9 cellular contexts compared by ENCODE assay signal in the genomic region with DNA sequence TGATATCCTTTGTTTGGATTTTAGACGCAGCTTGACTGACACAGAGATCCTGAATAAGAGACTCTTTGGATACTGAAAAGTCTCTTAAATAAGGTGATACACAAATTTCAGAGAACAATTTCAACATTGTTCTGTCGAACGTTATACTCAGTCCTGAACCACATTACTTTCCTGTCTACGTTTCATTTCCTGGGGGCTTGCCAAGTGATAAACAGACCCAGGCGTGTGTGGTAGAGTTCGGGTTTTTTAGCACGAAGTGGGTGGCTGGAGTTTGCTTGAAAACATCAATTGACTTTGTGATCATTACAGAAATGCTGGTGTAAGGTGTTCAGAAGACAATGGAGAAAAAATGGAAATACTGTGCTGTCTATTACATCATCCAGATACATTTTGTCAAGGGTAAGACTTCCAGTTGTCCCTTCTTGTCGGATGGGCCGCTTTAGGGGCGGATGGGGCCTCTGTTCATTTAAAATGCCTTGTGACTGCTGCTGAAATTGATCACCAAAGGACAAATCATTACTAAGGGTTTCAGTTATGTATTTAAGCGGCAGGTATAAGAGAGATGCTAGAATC. TPM values are rescaled to one million over a fixed set of nuclear protein-coding genes. Genes with fewer than 3 reads are reported as not detected.
DNase-seq lines count a peak whose midpoint lies in the region; ATAC-seq, FAIRE-seq and TF ChIP-seq lines count a peak whose summit lies in the region.
"Had no signal": no experiment of that assay in that cellular context is flagged by ENCODE, and none has a peak within 500 bp of the region (broad histone marks: within the 10 kb centered on the region; RNA-seq: fewer than 3 reads in every experiment).

A gene with protein sequence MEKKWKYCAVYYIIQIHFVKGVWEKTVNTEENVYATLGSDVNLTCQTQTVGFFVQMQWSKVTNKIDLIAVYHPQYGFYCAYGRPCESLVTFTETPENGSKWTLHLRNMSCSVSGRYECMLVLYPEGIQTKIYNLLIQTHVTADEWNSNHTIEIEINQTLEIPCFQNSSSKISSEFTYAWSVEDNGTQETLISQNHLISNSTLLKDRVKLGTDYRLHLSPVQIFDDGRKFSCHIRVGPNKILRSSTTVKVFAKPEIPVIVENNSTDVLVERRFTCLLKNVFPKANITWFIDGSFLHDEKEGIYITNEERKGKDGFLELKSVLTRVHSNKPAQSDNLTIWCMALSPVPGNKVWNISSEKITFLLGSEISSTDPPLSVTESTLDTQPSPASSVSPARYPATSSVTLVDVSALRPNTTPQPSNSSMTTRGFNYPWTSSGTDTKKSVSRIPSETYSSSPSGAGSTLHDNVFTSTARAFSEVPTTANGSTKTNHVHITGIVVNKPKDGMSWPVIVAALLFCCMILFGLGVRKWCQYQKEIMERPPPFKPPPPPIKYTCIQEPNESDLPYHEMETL (plus strand): TSS at position 287 of the 573 bp plus-strand sequence. CDS start 52 bp downstream, at position 339.

- peak within 1 kb of the TSS in 7 of 8 donors; percentile 17 to 98 (median 93) for H3K4me3 Mint-ChIP-seq in CD4-positive, alpha-beta memory T cell

- peak; percentile 80 to 89 (median 84) for DNase-seq in CD4-positive, alpha-beta memory T cell
- DNase-seq in T-helper 2 cell (peak in 4 of 5 experiments; percentile 40 to 97 (median 60)), K562 (ENCODE audit: extremely low read depth in 1 of 4, low spot score in 3 of 4) (peak in 1 of 4 experiments; percentile 8), H7 (no peak), C1 segment of cervical spinal cord (lab: John Stamatoyannopoulos, UW) (no peak)
- peak; percentile 32 to 66 (median 57) for DNase-seq in stimulated activated CD4-positive, alpha-beta T cell treated with anti-CD3 and anti-CD28 coated beads, TNF-alpha, amount 100 ng/mL, for 24 hours (ENCODE audit: low read depth in 3 of 3)

- H3K9ac ChIP-seq in K562 (ENCODE audit: insufficient read depth in 1 of 2, low read depth in 2 of 2, low read length in 2 of 2) = no peak within 1 kb of the TSS; a peak in 1 of 4 replicates

- TF ChIP-seq POLR2A in K562 (conservative IDR thresholded peaks at IDR 0.05) = no peak

- no peaks in the 10 kb centered on the region for H3K79me2 ChIP-seq in K562 (ENCODE audit: control insufficient read depth, insufficient read depth, low read length)

- H3K36me3 Mint-ChIP-seq in CD4-positive, alpha-beta memory T cell = peaks cover 10 to 30% of the 10 kb centered on the region in 2 donors

- peaks cover 0 to 2% (median 0%) of the 10 kb centered on the region in 8 donors for H3K9me3 Mint-ChIP-seq in CD4-positive, alpha-beta memory T cell

- no peak for TF ChIP-seq RAD21 in K562 (CRISPR knock-in tag; conservative IDR thresholded peaks at IDR 0.05 in 1 of 2, IDR thresholded peaks at IDR 0.05 in 1 of 2)

- H3K4me3 ChIP-seq in CD4-positive, alpha-beta memory T cell (ENCODE audit: low read length in 2 of 2) = peak within 1 kb of the TSS; percentile 70 to 71
- no peak within 1 kb of the TSS for H3K4me3 ChIP-seq in K562
- no peak within 1 kb of the TSS for H3K4me3 ChIP-seq in H7 (ENCODE audit: insufficient read depth, low read depth, low read length)

- 0 out of 2 replicates have a peak within 1 kb of the TSS, but pooled peaks have one; percentile 32 for H2AFZ ChIP-seq in K562 (ENCODE audit: low read depth, low read length)

- H3K27me3 ChIP-seq in CD4-positive, alpha-beta memory T cell (ENCODE audit: insufficient read depth, low read length) = no peaks in the 10 kb centered on the region
- no peaks in the 10 kb centered on the region for H3K27me3 ChIP-seq in K562 (ENCODE audit: control insufficient read depth in 2 of 2, insufficient read depth in 2 of 2, low read length in 2 of 2)
- no peaks in the 10 kb centered on the region for H3K27me3 ChIP-seq in H7 (ENCODE audit: control insufficient read depth, insufficient read depth, low read length)

- no peaks in the 10 kb centered on the region for H4K20me1 ChIP-seq in K562 (replicated peaks; ENCODE audit: control insufficient read depth, insufficient read depth, low read length)

- H3K27ac ChIP-seq in CD4-positive, alpha-beta memory T cell (ENCODE audit: low read depth, low read length) = peak within 1 kb of the TSS; percentile 89
- H3K27ac ChIP-seq in K562 (ENCODE audit: extremely low read depth, low read depth, low read length) = no peak within 1 kb of the TSS; the same call in 2 of the 3 replicates

- H3K4me2 ChIP-seq in K562 (ENCODE audit: insufficient read depth, low read length) = no peak within 1 kb of the TSS

- ATAC-seq in HG02571 (IDR thresholded peaks at IDR 0.05; ENCODE audit: unreplicated experiment) (peak; percentile 34), K562 (no peak), SK-N-SH treated with all-trans-retinoic acid at 6 μM for 48 hours (no peak)

- no peaks in the 10 kb centered on the region for H3K9me3 ChIP-seq in CD4-positive, alpha-beta memory T cell (ENCODE audit: control insufficient read depth in 1 of 2, low read length in 2 of 2)
- no peaks in the 10 kb centered on the region for H3K9me3 ChIP-seq in K562 (replicated peaks; ENCODE audit: control insufficient read depth, insufficient read depth, low read depth, low read length)

- no peak for FAIRE-seq in K562 (lab: Jason Lieb, UNC)
- FAIRE-seq: endothelial cell of umbilical vein had no signal

- no TSS peak for BruUV-seq in K562 (replicated peaks; lab: Mats Ljungman, UMichigan)

- H3K4me1 ChIP-seq in CD4-positive, alpha-beta memory T cell (ENCODE audit: insufficient read depth, low read length) = peaks cover 74% of the 10 kb centered on the region
- H3K4me1 ChIP-seq in K562 (replicated peaks in 1 of 2; ENCODE audit: control insufficient read depth in 2 of 2, insufficient read depth in 2 of 2, low read length in 2 of 2) = no peaks in the 10 kb centered on the region

- in situ Hi-C loops in K562 (cut with MboI) = no loop called here

- CTCF ChIA-PET in CD4-positive, alpha-beta memory T cell (lab: Charles Lee; ENCODE audit: partially characterized antibody) = interaction anchor here (0.8 to 4.5 kb wide), 10 partner anchors 27 to 1227 kb away, joined by 3 to 21 read pairs (median 4); no protein-coding TSS in a partner anchor
- CTCF ChIA-PET in K562 (lab: Yijun Ruan, JAX; ENCODE audit: low intra/inter-chr PET ratio) = no interaction called here

- H3K9me1 ChIP-seq in K562 (ENCODE audit: control insufficient read depth, insufficient read depth, low read length) = no peaks in the 10 kb centered on the region

- POLR2A ChIA-PET in CD4-positive, alpha-beta memory T cell (lab: Charles Lee; ENCODE audit: partially characterized antibody) = interaction anchor here (0.6 to 2.0 kb wide), 8 partner anchors 9 to 471 kb away, joined by 3 to 11 read pairs (median 4); a partner anchor contains a TSS
- POLR2A ChIA-PET in K562 (lab: Yijun Ruan, JAX) = no interaction called here

- no peaks in the 10 kb centered on the region for H3K27me3 Mint-ChIP-seq in CD4-positive, alpha-beta memory T cell

- H3K36me3 ChIP-seq in CD4-positive, alpha-beta memory T cell (ENCODE audit: insufficient read depth, low read length) = peaks cover 5% of the 10 kb centered on the region
- no peaks in the 10 kb centered on the region for H3K36me3 ChIP-seq in K562 (ENCODE audit: control insufficient read depth, insufficient read depth, low read length)
- no peaks in the 10 kb centered on the region for H3K36me3 ChIP-seq in H7 (replicated peaks; ENCODE audit: control insufficient read depth, insufficient read depth, low read length)

- peak within 1 kb of the TSS in 6 of 7 donors; percentile 95 to 98 (median 98) for H3K27ac Mint-ChIP-seq in CD4-positive, alpha-beta memory T cell

- WGBS in K562 (ENCODE audit: insufficient coverage, low coverage, missing lambda C conversion rate) = under 1% methylated on average over 10 of the region's 11 CpGs

- peaks cover 0 to 80% (median 57%) of the 10 kb centered on the region in 4 donors for H3K4me1 Mint-ChIP-seq in CD4-positive, alpha-beta memory T cell

- intact Hi-C loops in CD4-positive, alpha-beta memory T cell (cut with micrococcal nuclease) = loop anchor here (1.0 to 5.0 kb wide), 4 partner anchors 74 to 472 kb away; no protein-coding TSS in a partner anchor
- intact Hi-C loops in K562 (cut with micrococcal nuclease) = no loop called here

- TF ChIP-seq CTCF in K562 (IDR thresholded peaks at IDR 0.05 in 2 of 3, conservative IDR thresholded peaks at IDR 0.05 in 1 of 3; ENCODE audit: insufficient read depth in 2 of 3, low read depth in 1 of 3, low read length in 3 of 3) = no peak

- no peak for TF ChIP-seq EP300 in K562 (IDR thresholded peaks at IDR 0.05; ENCODE audit: low read length)

TF ChIP-seq in SK-N-SH treated with all-trans-retinoic acid at 6 μM for 48 hours, 23 proteins besides CTCF, POLR2A, EP300 and RAD21:
- no peak for TF ChIP-seq RARB (CRISPR knock-in tag; IDR thresholded peaks at IDR 0.05)

RNA-seq across cellular contexts. Expression of the gene that starts here (rescaled TPM):
- 100 to 1,000 TPM; 215 to 228 TPM for total RNA-seq in CD4-positive, alpha-beta memory T cell
- polyA plus RNA-seq in CD4-positive, alpha-beta memory T cell = 100 to 1,000 TPM; 199 to 307 TPM
- total RNA-seq in K562 (2011; cell fraction: chromatin; rRNA removed; ENCODE audit: low replicate concordance) = 6.3 and 6.9 TPM in 2 replicates
- total RNA-seq in K562 (2011; cell fraction: nucleolus; rRNA removed) = 2.8 and 4.1 TPM in 2 replicates
- total RNA-seq in K562 (2011; cell fraction: nucleoplasm; rRNA removed) = 4.9 and 6.7 TPM in 2 replicates
- total RNA-seq in K562 (2014; rRNA removed) (0.29 and 0.54 TPM in 2 replicates), K562 (2014; rRNA removed; fragmentation: Illumina TruSeq; extraction: Trizol) (1.2 and 1.5 TPM in 2 replicates), K562 (2015; rRNA removed; fragmentation: Illumina TruSeq; extraction: Trizol) (0.65 and 1.0 TPM in 2 replicates), K562 (2021) (0.78 and 1.6 TPM in 2 replicates)
- polyA plus RNA-seq in K562 (2011; rRNA removed) (5.7 and 7.7 TPM in 2 replicates), K562 (2014; fragmentation: Illumina TruSeq; extraction: Trizol) (1.2 and 1.5 TPM in 2 replicates), K562 (2014; fragmentation: Nextera tagmentation; extraction: Ambion mirVana) (1 to 10 TPM; 2.6 to 3.3 TPM), K562 (2014; rRNA removed) (0.32 and 0.50 TPM in 2 replicates)
- 1.6 and 4.6 TPM in 2 replicates for polyA plus RNA-seq in K562 (2011; cell fraction: cytosol; rRNA removed)
- 2.0 and 4.5 TPM in 2 replicates for polyA plus RNA-seq in K562 (2011; cell fraction: nucleus; rRNA removed)
- 1.7 and 5.1 TPM in 2 replicates for polyA plus RNA-seq in K562 (2012)
- polyA minus RNA-seq in K562 (2011; rRNA and poly(A)+ RNA removed) = 3.6 and 7.9 TPM in 2 replicates
- polyA minus RNA-seq in K562 (2011; cell fraction: cytosol; rRNA and poly(A)+ RNA removed) = 0.38 and 2.2 TPM in 2 replicates
- 3.5 and 10.0 TPM in 2 replicates for polyA minus RNA-seq in K562 (2011; cell fraction: nucleus; rRNA and poly(A)+ RNA removed)
- not detected in 2 replicates for total RNA-seq in H7 (2014; rRNA removed; shearing (Covaris generic))
- total RNA-seq: endothelial cell of umbilical vein had no signal
- polyA plus RNA-seq: endothelial cell of umbilical vein had no signal

Comparison
In these comparisons a context has a peak if more than half of its experiments do, and no peak if none do; other contexts are left out.
1. RNA of the gene that starts here (total RNA-seq): 215 to 228 TPM in CD4-positive, alpha-beta memory T cell; 0.29 to 6.9 TPM in K562 and not detected in H7; every median in the first group is over 10 times any median in the second.
2. RNA of the gene that starts here (polyA plus RNA-seq): 199 to 307 TPM in CD4-positive, alpha-beta memory T cell; 0.32 to 7.7 TPM in K562; every median in the first group is over 10 times any median in the second.
3. DNase-seq: peak in CD4-positive, alpha-beta memory T cell (5 of 5), T-helper 2 cell (4 of 5) and stimulated activated CD4-positive, alpha-beta T cell treated with anti-CD3 and anti-CD28 coated beads, TNF-alpha, amount 100 ng/mL, for 24 hours (3 of 3); none in H7 (single experiment) and C1 segment of cervical spinal cord (0 of 14).
4. H3K4me3 ChIP-seq: peak in CD4-positive, alpha-beta memory T cell (2 of 2); none in K562 (single experiment) and H7 (single experiment).